Comparison of ENCODE assay signal across 2 cellular contexts in genomic region chr3:168097381-168097780, GRCh38.
TF ChIP-seq lines count a peak whose summit lies in the region.

No MANE protein-coding gene starts in this region.

TF ChIP-seq in SK-N-SH, 30 proteins besides CTCF, POLR2A, EP300 and RAD21 (continued from another document):
- TF ChIP-seq USF2 (IDR thresholded peaks at IDR 0.05; ENCODE audit: borderline replicate concordance, low read depth, low read length): no peak
- TF ChIP-seq RXRA (IDR thresholded peaks at IDR 0.05; ENCODE audit: borderline replicate concordance, low read depth): no peak
- TF ChIP-seq FOXM1 (IDR thresholded peaks at IDR 0.05; ENCODE audit: low read depth): no peak
- no peak for TF ChIP-seq YY1 (IDR thresholded peaks at IDR 0.05; ENCODE audit: low read depth)

TF ChIP-seq in SK-N-SH treated with all-trans-retinoic acid at 6 μM for 48 hours, 23 proteins besides CTCF, POLR2A, EP300 and RAD21 (continued from another document):
- no peak for TF ChIP-seq POU6F1 (CRISPR knock-in tag; IDR thresholded peaks at IDR 0.05; ENCODE audit: borderline replicate concordance, low read depth)
- TF ChIP-seq ZNF565 (CRISPR knock-in tag; conservative IDR thresholded peaks at IDR 0.05; ENCODE audit: low read depth): no peak
- no peak for TF ChIP-seq BACH2 (CRISPR knock-in tag; IDR thresholded peaks at IDR 0.05; ENCODE audit: borderline replicate concordance)
- no peak for TF ChIP-seq CREB5 (CRISPR knock-in tag; IDR thresholded peaks at IDR 0.05; ENCODE audit: low read depth)
- TF ChIP-seq CSDC2 (CRISPR knock-in tag; IDR thresholded peaks at IDR 0.05): no peak
- TF ChIP-seq ZNF8 (CRISPR knock-in tag; IDR thresholded peaks at IDR 0.05): no peak
- no peak for TF ChIP-seq TSHZ2 (CRISPR knock-in tag; IDR thresholded peaks at IDR 0.05)
- no peak for TF ChIP-seq RARB (CRISPR knock-in tag; IDR thresholded peaks at IDR 0.05)
- no peak for TF ChIP-seq CSRNP3 (CRISPR knock-in tag; IDR thresholded peaks at IDR 0.05)
- TF ChIP-seq ESRRG (CRISPR knock-in tag; IDR thresholded peaks at IDR 0.05): no peak
- TF ChIP-seq PATZ1 (CRISPR knock-in tag; IDR thresholded peaks at IDR 0.05; ENCODE audit: borderline replicate concordance): no peak
- no peak for TF ChIP-seq SNAI2 (CRISPR knock-in tag; IDR thresholded peaks at IDR 0.05)
- TF ChIP-seq ZFP30 (CRISPR knock-in tag; IDR thresholded peaks at IDR 0.05): no peak
- no peak for TF ChIP-seq GLIS3 (CRISPR knock-in tag; IDR thresholded peaks at IDR 0.05)
- no peak for TF ChIP-seq OSR1 (CRISPR knock-in tag; IDR thresholded peaks at IDR 0.05)
- no peak for TF ChIP-seq ZFP3 (CRISPR knock-in tag; IDR thresholded peaks at IDR 0.05)
